9 cellular contexts compared by ENCODE assay signal in genomic region chr5:2849429-2849828, GRCh38.
"Had no signal": no experiment of that assay in that cellular context is flagged by ENCODE, and none has a peak within 500 bp of the region (broad histone marks: within the 10 kb centered on the region; RNA-seq: fewer than 3 reads in every experiment).

No MANE protein-coding gene starts in this region.

- H3K4me3 ChIP-seq: GM23338, HAP-1 had no signal

- H3K4me1 Mint-ChIP-seq: IgD-negative memory B cell had no signal

- H3K4me2 ChIP-seq: GM23338 had no signal

- H3K27ac ChIP-seq: HL-60 had no signal

- H3K27ac Mint-ChIP-seq: GM23338, HFFc6, IgD-negative memory B cell had no signal

- H3K4me3 Mint-ChIP-seq: GM23338, HFFc6, IgD-negative memory B cell had no signal

- DNase-seq: H7, HFFc6, KBM-7 had no signal

- H3K9me3 Mint-ChIP-seq: GM23338 had no signal

- H3K27me3 Mint-ChIP-seq: IgD-negative memory B cell had no signal

- H3K9me3 ChIP-seq: HAP-1 had no signal

- ATAC-seq: HCT116, HepG2 had no signal

- H2AFZ ChIP-seq: GM23338 had no signal

- H3K36me3 ChIP-seq: HAP-1 had no signal

- H3K4me1 ChIP-seq: HAP-1 had no signal
